Comparison of ENCODE assay signal across 27 cellular contexts in genomic region chr4:87088188-87088587, GRCh38.
DNase-seq lines count a peak whose midpoint lies in the region; ATAC-seq and TF ChIP-seq lines count a peak whose summit lies in the region.
"Had no signal": no experiment of that assay in that cellular context is flagged by ENCODE, and none has a peak within 500 bp of the region (broad histone marks: within the 10 kb centered on the region; RNA-seq: fewer than 3 reads in every experiment).

No MANE protein-coding gene starts in this region.

- peaks cover 33% of the 10 kb centered on the region for H3K4me1 Mint-ChIP-seq in WTC11

- H3K27ac Mint-ChIP-seq in WTC11: peak overlapping the region; percentile 52
- H3K27ac Mint-ChIP-seq: activated CD4-positive, alpha-beta memory T cell treated with anti-CD3 and anti-CD28 coated beads for 36 hours; activated T-cell treated with anti-CD3 and anti-CD28 coated beads, Interleukin-2, amount 50 U/mL, for 72 hours; natural killer cell treated with Interleukin-12 subunit alpha and Interleukin-12 subunit beta and Interleukin-15 and Interleukin-18, amount 100 ng/mL, for 72 hours; stimulated activated effector memory CD8-positive, alpha-beta T cell treated with anti-CD3 and anti-CD28 coated beads, Interleukin-12 subunit alpha, Interleukin-12 subunit beta, amount 100 ng/mL, for 72 hours had no signal

- DNase-seq in DMS 273 (lab: John Stamatoyannopoulos, UW; ENCODE audit: unreplicated experiment): peak; percentile 8
- no peak for DNase-seq in DMS 273 treated with DMSO at 0.1 percent for 48 hours (lab: John Stamatoyannopoulos, UW)
- peak; percentile 14 for DNase-seq in MV-4-11 (lab: John Stamatoyannopoulos, UW)
- DNase-seq in WTC11 (ENCODE audit: low spot score): no peak
- DNase-seq in gastrocnemius medialis: no peak
- DNase-seq in adrenal gland: no peak
- no peak for DNase-seq in HK-2 (ENCODE audit: unreplicated experiment)
- no peak for DNase-seq in AG20443 (ENCODE audit: low spot score)
- DNase-seq: activated CD4-positive, alpha-beta memory T cell treated with anti-CD3 and anti-CD28 coated beads for 36 hours; activated CD4-positive, CD25-positive, alpha-beta regulatory T cell treated with anti-CD3 and anti-CD28 coated beads, Interleukin-2, amount 50 U/mL, for 72 hours; activated naive CD4-positive, alpha-beta T cell; activated T-cell treated with anti-CD3 and anti-CD28 coated beads, Interleukin-2, amount 50 U/mL, for 72 hours; CD8-positive, alpha-beta memory T cell; cerebellar nuclear complex; dorsolateral prefrontal cortex; KBM-7; lower lobe of right lung; NCI-H1436; NCI-H2081 treated with DMSO at 0.1 percent for 48 hours; RPMI8226; stimulated activated CD4-positive, alpha-beta T cell treated with anti-CD3 and anti-CD28 coated beads, Interleukin-15, amount 100 ng/mL, for 24 hours; transverse colon had no signal

- H3K9me3 Mint-ChIP-seq in WTC11: no peaks in the 10 kb centered on the region
- H3K9me3 Mint-ChIP-seq: activated CD4-positive, alpha-beta memory T cell treated with anti-CD3 and anti-CD28 coated beads for 36 hours; activated T-cell treated with anti-CD3 and anti-CD28 coated beads, Interleukin-2, amount 50 U/mL, for 72 hours; CD8-positive, alpha-beta memory T cell; natural killer cell treated with Interleukin-12 subunit alpha and Interleukin-12 subunit beta and Interleukin-15 and Interleukin-18, amount 100 ng/mL, for 72 hours; stimulated activated effector memory CD8-positive, alpha-beta T cell treated with anti-CD3 and anti-CD28 coated beads, Interleukin-12 subunit alpha, Interleukin-12 subunit beta, amount 100 ng/mL, for 72 hours had no signal

- 89 to 95% (median 94%) methylated on average over 8 of the region's 8 CpGs for WGBS in adrenal gland, 4 donors

- in situ Hi-C loops in gastrocnemius medialis (cut with MboI; ENCODE audit: low sequenced_read_pairs in 4 of 4): no loop called here

- POLR2A ChIA-PET in WTC11 (lab: Charles Lee): interaction anchor here (1.2 kb wide), 1 partner anchor 152 kb away, joined by 3 read pairs; no protein-coding TSS in a partner anchor

- no peak overlapping the region for H3K4me3 ChIP-seq in gastrocnemius medialis
- no peak overlapping the region for H3K4me3 ChIP-seq in adrenal gland
- H3K4me3 ChIP-seq: dorsolateral prefrontal cortex, lower lobe of right lung, transverse colon had no signal

- H3K27me3 Mint-ChIP-seq in WTC11 (ENCODE audit: low read depth): no peaks in the 10 kb centered on the region
- H3K27me3 Mint-ChIP-seq: activated CD4-positive, alpha-beta memory T cell treated with anti-CD3 and anti-CD28 coated beads for 36 hours; CD8-positive, alpha-beta memory T cell; natural killer cell treated with Interleukin-12 subunit alpha and Interleukin-12 subunit beta and Interleukin-15 and Interleukin-18, amount 100 ng/mL, for 72 hours had no signal

- ATAC-seq in WTC11: peak; percentile 43; the same call in 1 of the 2 replicates
- ATAC-seq in gastrocnemius medialis: no peak
- ATAC-seq: activated T-cell treated with anti-CD3 and anti-CD28 coated beads, Interleukin-2, amount 50 U/mL, for 72 hours; HCT116; natural killer cell treated with Interleukin-12 subunit alpha and Interleukin-12 subunit beta and Interleukin-15 and Interleukin-18, amount 100 ng/mL, for 72 hours; stimulated activated effector memory CD8-positive, alpha-beta T cell treated with anti-CD3 and anti-CD28 coated beads, Interleukin-12 subunit alpha, Interleukin-12 subunit beta, amount 100 ng/mL, for 72 hours had no signal

- no peaks in the 10 kb centered on the region for H3K27me3 ChIP-seq in gastrocnemius medialis
- no peaks in the 10 kb centered on the region for H3K27me3 ChIP-seq in adrenal gland
- H3K27me3 ChIP-seq: dorsolateral prefrontal cortex, transverse colon had no signal

- no peak for TF ChIP-seq POLR2A in gastrocnemius medialis (IDR thresholded peaks at IDR 0.05)
- no peak for TF ChIP-seq POLR2A in adrenal gland (IDR thresholded peaks at IDR 0.05)

- intact Hi-C loops in gastrocnemius medialis (cut with DNase I; ENCODE audit: low total_unique reads): loop anchor here (5.0 kb wide), 1 partner anchor 596 kb away; no protein-coding TSS in a partner anchor
- intact Hi-C loops in adrenal gland (cut with DNase I): loop anchor here in 1 of 2 donors (5.0 kb wide), 1 partner anchor 166 kb away; no protein-coding TSS in a partner anchor

- H3K9me3 ChIP-seq in gastrocnemius medialis (no peaks in the 10 kb centered on the region), adrenal gland (replicated peaks in 1 of 3) (no peaks in the 10 kb centered on the region)
- H3K9me3 ChIP-seq: lower lobe of right lung, transverse colon had no signal

- peaks cover 23% of the 10 kb centered on the region for H3K36me3 Mint-ChIP-seq in WTC11

- H3K27ac ChIP-seq in gastrocnemius medialis (peak overlapping the region; percentile 80 to 91 (median 84)), adrenal gland (no peak overlapping the region)
- H3K27ac ChIP-seq: 22Rv1, HL-60, lower lobe of right lung had no signal

- H3K4me1 ChIP-seq in gastrocnemius medialis (peaks cover 65 to 69% of the 10 kb centered on the region in 2 donors), adrenal gland (replicated peaks in 1 of 2) (peaks cover 0 to 21% of the 10 kb centered on the region in 2 donors)

- H3K4me3 Mint-ChIP-seq in WTC11: no peak overlapping the region
- H3K4me3 Mint-ChIP-seq: activated CD4-positive, alpha-beta memory T cell treated with anti-CD3 and anti-CD28 coated beads for 36 hours; activated T-cell treated with anti-CD3 and anti-CD28 coated beads, Interleukin-2, amount 50 U/mL, for 72 hours; CD8-positive, alpha-beta memory T cell; natural killer cell treated with Interleukin-12 subunit alpha and Interleukin-12 subunit beta and Interleukin-15 and Interleukin-18, amount 100 ng/mL, for 72 hours; stimulated activated effector memory CD8-positive, alpha-beta T cell treated with anti-CD3 and anti-CD28 coated beads, Interleukin-12 subunit alpha, Interleukin-12 subunit beta, amount 100 ng/mL, for 72 hours had no signal

- CTCF ChIA-PET in WTC11 (lab: Charles Lee): interaction anchor here (1.1 to 1.9 kb wide), 2 partner anchors 154 to 166 kb away, joined by 3 to 12 read pairs; partner anchors contain the start of gene AFF1

- peaks cover 0 to 27% of the 10 kb centered on the region in 2 donors for H3K36me3 ChIP-seq in gastrocnemius medialis
- no peaks in the 10 kb centered on the region for H3K36me3 ChIP-seq in adrenal gland (replicated peaks in 1 of 2)

- TF ChIP-seq CTCF in WTC11 (IDR thresholded peaks at IDR 0.05): no peak
- TF ChIP-seq CTCF in gastrocnemius medialis (IDR thresholded peaks at IDR 0.05 in 4 of 5, conservative IDR thresholded peaks at IDR 0.05 in 1 of 5): no peak
- TF ChIP-seq CTCF in adrenal gland (IDR thresholded peaks at IDR 0.05): no peak

TF ChIP-seq in WTC11, 78 proteins besides CTCF, POLR2A, EP300 and RAD21:
- TF ChIP-seq SMAD3 (CRISPR knock-in tag; IDR thresholded peaks at IDR 0.05; ENCODE audit: borderline replicate concordance): no peak
- TF ChIP-seq PRRX2 (CRISPR knock-in tag; IDR thresholded peaks at IDR 0.05): no peak
- no peak for TF ChIP-seq NFATC4 (CRISPR knock-in tag; IDR thresholded peaks at IDR 0.05)
- TF ChIP-seq ZNF423 (CRISPR knock-in tag; IDR thresholded peaks at IDR 0.05): no peak
TF ChIP-seq in WTC11: peak in this region for 0.

Comparison
In these comparisons a context has a peak if more than half of its experiments do, and no peak if none do; other contexts are left out.
1. DNase-seq: peak in DMS 273 (single experiment) and MV-4-11 (single experiment); none in DMS 273 treated with DMSO at 0.1 percent for 48 hours (single experiment), WTC11 (single experiment), gastrocnemius medialis (0 of 2), adrenal gland (0 of 7), HK-2 (single experiment) and AG20443 (single experiment).
2. H3K27ac ChIP-seq: peak in gastrocnemius medialis (4 of 4); none in adrenal gland (0 of 5).